In genomic region chr2:200730302-200730701, GRCh38 we compare ENCODE assay signal across 21 cellular contexts.
DNase-seq lines count a peak whose midpoint lies in the region; ATAC-seq, FAIRE-seq and TF ChIP-seq lines count a peak whose summit lies in the region.
"Had no signal": no experiment of that assay in that cellular context is flagged by ENCODE, and none has a peak within 500 bp of the region (broad histone marks: within the 10 kb centered on the region; RNA-seq: fewer than 3 reads in every experiment).

No MANE protein-coding gene starts in this region.

- H3K79me2 ChIP-seq in HepG2 (ENCODE audit: insufficient read depth, low read length) = no peaks in the 10 kb centered on the region
- no peaks in the 10 kb centered on the region for H3K79me2 ChIP-seq in H1 (ENCODE audit: control insufficient read depth in 1 of 2, insufficient read depth in 2 of 2, low read length in 2 of 2)

- H4K20me1 ChIP-seq in HepG2 (ENCODE audit: insufficient read depth, low read length) = no peaks in the 10 kb centered on the region
- H4K20me1 ChIP-seq in H1 (replicated peaks in 1 of 2; ENCODE audit: control insufficient read depth in 1 of 2, insufficient read depth in 2 of 2, low read length in 2 of 2) = no peaks in the 10 kb centered on the region
- H4K20me1 ChIP-seq: BLaER1 treated with 17β-estradiol and CSF1 and Interleukin-3, amounts not matched to agents 10 nM and 100 nM had no signal

- no peak overlapping the region for H3K18ac ChIP-seq in H1 (ENCODE audit: extremely low read depth, low read length)

- TF ChIP-seq POLR2A in HepG2 (IDR thresholded peaks at IDR 0.05; ENCODE audit: insufficient read depth in 1 of 2, low read depth in 2 of 2, low read length in 2 of 2) = no peak
- no peak for TF ChIP-seq POLR2A in H1 (IDR thresholded peaks at IDR 0.05; ENCODE audit: control extremely low read depth in 1 of 2, low read depth in 2 of 2, low read length in 2 of 2)
- TF ChIP-seq POLR2A in right lobe of liver (IDR thresholded peaks at IDR 0.05) = no peak

- TF ChIP-seq CTCF in liver (IDR thresholded peaks at IDR 0.05; ENCODE audit: low read depth, low read length, missing input control) = no peak
- no peak for TF ChIP-seq CTCF in HepG2 (CRISPR knock-in tag; IDR thresholded peaks at IDR 0.05)
- TF ChIP-seq CTCF in H1 (IDR thresholded peaks at IDR 0.05; ENCODE audit: control extremely low read depth in 1 of 3, insufficient read depth in 1 of 3, low read depth in 1 of 3, low read length in 3 of 3) = no peak
- TF ChIP-seq CTCF in right lobe of liver (IDR thresholded peaks at IDR 0.05) = no peak
- no peak for TF ChIP-seq CTCF in left ventricle myocardium inferior (IDR thresholded peaks at IDR 0.05; ENCODE audit: borderline replicate concordance)

- no peak for ATAC-seq in HepG2
- ATAC-seq in right lobe of liver = peak; percentile 50 to 84 (median 66)
- ATAC-seq: A549; CD8-positive, alpha-beta T cell had no signal

- no peak overlapping the region for H2BK5ac ChIP-seq in H1 (ENCODE audit: low read depth, low read length)

- H3K4me2 ChIP-seq in HepG2 (ENCODE audit: low read depth, low read length) (no peak overlapping the region), H1 (ENCODE audit: insufficient read depth in 1 of 2, low read depth in 2 of 2, low read length in 2 of 2) (no peak overlapping the region)
- H3K4me2 ChIP-seq: A549; BLaER1 treated with 17β-estradiol and CSF1 and Interleukin-3, amounts not matched to agents 10 nM and 100 nM had no signal

- H3K4me3 ChIP-seq in liver (ENCODE audit: low read depth in 1 of 3, low read length in 3 of 3) (no peak overlapping the region), HepG2 (replicated peaks in 1 of 3; ENCODE audit: insufficient read depth in 1 of 3, low read depth in 2 of 3, low read length in 3 of 3) (no peak overlapping the region), H1 (ENCODE audit: extremely low read depth in 1 of 4, insufficient read depth in 2 of 4, low read depth in 3 of 4, low read length in 4 of 4) (no peak overlapping the region), right lobe of liver (no peak overlapping the region), left ventricle myocardium inferior (no peak overlapping the region)
- H3K4me3 ChIP-seq: A549; BLaER1 treated with 17β-estradiol and CSF1 and Interleukin-3, amounts not matched to agents 10 nM and 100 nM had no signal

- no peak overlapping the region for H2AK5ac ChIP-seq in H1 (ENCODE audit: low read depth, low read length)

- H3K4ac ChIP-seq in H1 (replicated peaks; ENCODE audit: insufficient read length, low read depth, low read length) = no peak overlapping the region

- H3K9ac ChIP-seq in liver (ENCODE audit: low read depth in 1 of 2, low read length in 2 of 2) (no peak overlapping the region), HepG2 (ENCODE audit: insufficient read depth, low read depth, low read length) (no peak overlapping the region), H1 (replicated peaks in 1 of 4; ENCODE audit: extremely low read depth in 1 of 4, low read depth in 3 of 4, low read length in 3 of 4) (no peak overlapping the region)
- H3K9ac ChIP-seq: BLaER1 treated with 17β-estradiol and CSF1 and Interleukin-3, amounts not matched to agents 10 nM and 100 nM had no signal

- H3K27me3 ChIP-seq in liver (ENCODE audit: control insufficient read depth in 4 of 4, insufficient read depth in 4 of 4, low read length in 3 of 4) (no peaks in the 10 kb centered on the region), HepG2 (ENCODE audit: control insufficient read depth in 1 of 2, insufficient read depth in 2 of 2, low read length in 2 of 2) (peaks cover 0 to 16% of the 10 kb centered on the region in 2 experiments; a peak in 1 of 5 replicates), H1 (replicated peaks in 1 of 4; ENCODE audit: control insufficient read depth in 3 of 4, extremely low read depth in 1 of 4, insufficient read depth in 3 of 4, low read length in 3 of 4) (0 out of 7 replicates have a peak, but pooled peaks cover 0 to 2% (median 0%) of the 10 kb centered on the region in 4 experiments), right lobe of liver (no peaks in the 10 kb centered on the region), left ventricle myocardium inferior (ENCODE audit: low read depth) (peaks cover 36% of the 10 kb centered on the region)
- H3K27me3 ChIP-seq: BLaER1 treated with 17β-estradiol and CSF1 and Interleukin-3, amounts not matched to agents 10 nM and 100 nM had no signal

- H3K9me3 ChIP-seq in liver (ENCODE audit: control insufficient read depth in 4 of 4, low read length in 3 of 4) = no peaks in the 10 kb centered on the region
- no peaks in the 10 kb centered on the region for H3K9me3 ChIP-seq in HepG2 (ENCODE audit: low read length)
- H3K9me3 ChIP-seq in H1 (ENCODE audit: insufficient read depth in 2 of 2, low read depth in 1 of 2, low read length in 1 of 2) = no peaks in the 10 kb centered on the region
- no peaks in the 10 kb centered on the region for H3K9me3 ChIP-seq in right lobe of liver
- H3K9me3 ChIP-seq in left ventricle myocardium inferior (replicated peaks) = no peaks in the 10 kb centered on the region
- H3K9me3 ChIP-seq: A549; BLaER1 treated with 17β-estradiol and CSF1 and Interleukin-3, amounts not matched to agents 10 nM and 100 nM; Caco-2 had no signal

- H3K27ac ChIP-seq in liver (ENCODE audit: low read depth in 1 of 2, low read length in 2 of 2) (no peak overlapping the region), HepG2 (ENCODE audit: extremely low read length, insufficient read depth, low read length) (no peak overlapping the region), H1 (ENCODE audit: low read depth, low read length) (no peak overlapping the region), right lobe of liver (peak overlapping the region in 1 of 3 donors; percentile 1), left ventricle myocardium inferior (replicated peaks) (no peak overlapping the region)
- H3K27ac ChIP-seq: 22Rv1; A549; BLaER1 treated with 17β-estradiol and CSF1 and Interleukin-3, amounts not matched to agents 10 nM and 100 nM; C4-2B had no signal

- no peak overlapping the region for H4K5ac ChIP-seq in H1 (ENCODE audit: insufficient read length, low read depth, low read length)

- WGBS in liver = 59% methylated on average over 2 of the region's 2 CpGs
- WGBS in HepG2 (ENCODE audit: low lambda C conversion rate) = 25% methylated on average over 2 of the region's 2 CpGs
- 90% methylated on average over 2 of the region's 2 CpGs; no CpG with 5 or more reads in 1 of the 2 experiments for WGBS in H1 (ENCODE audit: extremely low coverage in 1 of 2, insufficient coverage in 1 of 2, insufficient read length in 1 of 2, insufficient replicate concordance in 2 of 2, low coverage in 1 of 2, low lambda C conversion rate in 2 of 2, missing lambda C conversion rate in 1 of 2), 2 experiments
- 40% methylated on average over 2 of the region's 2 CpGs for WGBS in right lobe of liver (ENCODE audit: insufficient coverage, low coverage, low lambda C conversion rate, missing lambda C conversion rate)

- H3K14ac ChIP-seq in H1 (ENCODE audit: insufficient read length) = no peak overlapping the region

- H2BK120ac ChIP-seq in H1 (replicated peaks; ENCODE audit: low read depth, low read length) = no peak overlapping the region

- no peak overlapping the region for H4K91ac ChIP-seq in H1 (replicated peaks; ENCODE audit: insufficient read length, low read length)

- CTCF ChIA-PET in HepG2 (lab: Yijun Ruan, JAX; ENCODE audit: low intra/inter-chr PET ratio, low total read pairs) = no interaction called here
- CTCF ChIA-PET in H1 (lab: Charles Lee; ENCODE audit: partially characterized antibody) = interaction anchor here (0.6 to 10.2 kb wide), 7 partner anchors 9 to 143 kb away, joined by 3 to 130 read pairs (median 3); no protein-coding TSS in a partner anchor

- intact Hi-C loops in HepG2 (cut with micrococcal nuclease; ENCODE audit: unreplicated experiment) = loop anchor here (10.0 kb wide), 2 partner anchors 246 to 756 kb away; no protein-coding TSS in a partner anchor
- intact Hi-C loops in right lobe of liver (cut with DNase I) = no loop called here
- intact Hi-C loops in left ventricle myocardium inferior (cut with micrococcal nuclease) = no loop called here

- H3K4me1 ChIP-seq in liver (ENCODE audit: control insufficient read depth in 4 of 4, insufficient read depth in 4 of 4, low read length in 3 of 4) (peaks cover 0 to 15% (median 8%) of the 10 kb centered on the region in 4 donors), HepG2 (ENCODE audit: insufficient read depth, low read length) (no peaks in the 10 kb centered on the region), H1 (replicated peaks in 1 of 4; ENCODE audit: control insufficient read depth in 3 of 4, insufficient read depth in 4 of 4, low read length in 3 of 4) (peaks cover 0 to 10% (median 5%) of the 10 kb centered on the region in 4 experiments; a peak in 4 of 7 replicates), right lobe of liver (peaks cover 0 to 22% (median 2%) of the 10 kb centered on the region in 4 donors), left ventricle myocardium inferior (no peaks in the 10 kb centered on the region)
- H3K4me1 ChIP-seq: BLaER1 treated with 17β-estradiol and CSF1 and Interleukin-3, amounts not matched to agents 10 nM and 100 nM; Caco-2 had no signal

- H3K23me2 ChIP-seq in H1 (ENCODE audit: low read depth, low read length) = no peaks in the 10 kb centered on the region; the same call in 1 of the 2 replicates

- H2BK12ac ChIP-seq in H1 (ENCODE audit: low read depth, low read length) = no peak overlapping the region

- TF ChIP-seq EP300 in HepG2 (IDR thresholded peaks at IDR 0.05; ENCODE audit: low read depth in 2 of 2, low read length in 2 of 2) = no peak
- no peak for TF ChIP-seq EP300 in HepG2 (CRISPR knock-in tag; IDR thresholded peaks at IDR 0.05; ENCODE audit: borderline replicate concordance)
- TF ChIP-seq EP300 in H1 (IDR thresholded peaks at IDR 0.05; ENCODE audit: borderline replicate concordance in 1 of 2, low read depth in 2 of 2, low read length in 2 of 2) = no peak

- TF ChIP-seq RAD21 in liver (IDR thresholded peaks at IDR 0.05) (no peak), HepG2 (CRISPR knock-in tag; IDR thresholded peaks at IDR 0.05) (no peak), H1 (IDR thresholded peaks at IDR 0.05 in 1 of 2, conservative IDR thresholded peaks at IDR 0.05 in 1 of 2; ENCODE audit: low read depth in 2 of 2, low read length in 2 of 2) (no peak)

- DNase-seq in HepG2 (ENCODE audit: low spot score) (no peak), H1 (ENCODE audit: low read depth in 1 of 2, low spot score in 2 of 2) (no peak), right lobe of liver (peak in 1 of 3 donors; percentile 56), left ventricle myocardium inferior (no peak)
- DNase-seq in stimulated activated CD4-positive, alpha-beta T cell treated with anti-CD3 and anti-CD28 coated beads, Interleukin-12 subunit alpha, Interleukin-12 subunit beta, amount 100 ng/mL, for 4 hours = no peak
- DNase-seq: AML-193; Caco-2; Calu3; CD4-positive, alpha-beta T cell; CD8-positive, alpha-beta T cell; DMS79 treated with DMSO at 0.1 percent for 48 hours; GF-D8 had no signal

- H2BK20ac ChIP-seq in H1 (ENCODE audit: low read length) = no peak overlapping the region

- H3K36me3 ChIP-seq in liver (ENCODE audit: control insufficient read depth in 4 of 4, insufficient read depth in 3 of 4, low read depth in 1 of 4, low read length in 3 of 4) (no peaks in the 10 kb centered on the region), HepG2 (replicated peaks in 1 of 2; ENCODE audit: control insufficient read depth in 1 of 2, insufficient read depth in 2 of 2, low read length in 2 of 2) (no peaks in the 10 kb centered on the region), H1 (ENCODE audit: control insufficient read depth in 2 of 4, insufficient read depth in 4 of 4, low read length in 3 of 4) (no peaks in the 10 kb centered on the region), right lobe of liver (no peaks in the 10 kb centered on the region), left ventricle myocardium inferior (no peaks in the 10 kb centered on the region)

- POLR2A ChIA-PET in HepG2 (lab: Yijun Ruan, JAX) = no interaction called here
- POLR2A ChIA-PET in H1 (lab: Charles Lee; ENCODE audit: partially characterized antibody) = interaction anchor here (0.9 kb wide), 1 partner anchor 55 kb away, joined by 3 read pairs; no protein-coding TSS in a partner anchor

- in situ Hi-C loops in HepG2 (cut with HindIII; ENCODE audit: extremely low pct_ligation_motif_present, low pct_unique_long_range_greater_than_20kb) = no loop called here

- BruUV-seq in HepG2 (replicated peaks; lab: Mats Ljungman, UMichigan) = no TSS peak

- H2BK15ac ChIP-seq in H1 (ENCODE audit: low read length) = no peak overlapping the region

- H4K8ac ChIP-seq in H1 (ENCODE audit: extremely low read depth, insufficient read depth, low read length) = no peak overlapping the region

- H3K23ac ChIP-seq in H1 (ENCODE audit: insufficient read length) = no peak overlapping the region

- FAIRE-seq in HepG2 (lab: Jason Lieb, UNC) = no peak
- no peak for FAIRE-seq in H1 (lab: Jason Lieb, UNC)
- FAIRE-seq: A549, D721Med, G401.6, GM12891, GM19239 had no signal

- H3K56ac ChIP-seq in H1 (replicated peaks; ENCODE audit: insufficient read length, low read depth, low read length) = peak overlapping the region; percentile 3

- H2AFZ ChIP-seq in HepG2 (ENCODE audit: low read length) (no peak overlapping the region), H1 (ENCODE audit: low read length) (0 out of 2 replicates have a peak overlapping the region, but pooled peaks have one; percentile 13)

- no peaks in the 10 kb centered on the region for H3K79me1 ChIP-seq in H1 (ENCODE audit: low read depth, low read length)
